ENCODE assay signal across 8 cellular contexts in the genomic region with DNA sequence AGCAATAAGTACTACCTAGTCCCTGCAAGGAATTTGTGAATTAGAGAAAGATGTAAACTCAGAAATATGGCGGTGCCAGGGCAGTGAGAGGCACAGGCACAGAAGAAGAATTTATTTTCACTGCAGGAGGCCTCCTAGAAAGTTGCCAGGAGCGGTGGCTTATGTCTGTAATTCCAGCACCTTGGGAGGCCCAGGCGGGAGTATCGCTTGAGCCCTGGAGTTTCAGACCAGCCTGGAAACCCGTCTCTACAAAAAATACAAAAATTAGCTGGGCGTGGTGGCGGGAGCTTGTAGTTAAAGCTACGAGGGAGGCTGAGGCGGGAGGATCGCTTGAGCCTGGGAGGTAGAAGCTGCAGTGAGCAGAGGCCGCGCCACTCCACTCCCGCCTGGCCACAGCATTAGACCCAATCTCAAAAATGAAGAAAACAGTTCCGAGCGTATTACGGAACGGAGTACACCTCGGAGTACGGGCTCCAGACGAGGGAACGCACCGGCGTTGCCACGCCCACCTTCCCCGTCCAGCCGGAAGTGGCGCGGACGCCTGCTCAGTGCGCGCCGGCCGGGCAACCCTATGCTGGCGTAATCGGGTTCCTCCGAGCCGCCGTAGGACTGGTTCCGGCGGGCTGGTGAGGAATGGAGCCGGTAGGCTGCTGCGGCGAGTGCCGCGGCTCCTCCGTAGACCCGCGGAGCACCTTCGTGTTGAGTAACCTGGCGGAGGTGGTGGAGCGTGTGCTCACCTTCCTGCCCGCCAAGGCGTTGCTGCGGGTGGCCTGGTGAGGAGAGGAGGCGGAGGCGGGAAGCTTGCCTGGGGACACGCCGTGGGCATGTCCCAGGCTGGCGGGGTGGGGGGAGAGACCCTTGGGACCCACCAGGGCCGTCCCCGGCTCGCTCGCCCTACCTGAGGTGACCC. TPM values are rescaled to one million over a fixed set of nuclear protein-coding genes. Genes with fewer than 3 reads are reported as not detected.
DNase-seq lines count a peak whose midpoint lies in the region; ATAC-seq lines count a peak whose summit lies in the region.

Gene FBXO22 (plus strand): TSS at position 548 of the 910 bp plus-strand sequence. CDS start 86 bp downstream, at position 634.

- DNase-seq in AML-193 (lab: John Stamatoyannopoulos, UW) (peak; percentile 78 to 84), NCI-H460 (ENCODE audit: extremely low read depth, low read depth) (peak; percentile 82), kidney tubule cell (ENCODE audit: low spot score) (peak; percentile 92)
- DNase-seq in activated CD4-positive, alpha-beta T cell treated with anti-CD3 and anti-CD28 coated beads for 4 hours: peak; percentile 83
- DNase-seq in stimulated activated CD4-positive, alpha-beta T cell treated with anti-CD3 and anti-CD28 coated beads, Interleukin-1b, Interleukin-23, amount 100 ng/mL, for 1 hour (ENCODE audit: low read depth in 2 of 2): peak; percentile 71 to 80

- ATAC-seq in GM19043 (IDR thresholded peaks at IDR 0.05; ENCODE audit: low read depth, unreplicated experiment) (peak; percentile 94), HG03354 (IDR thresholded peaks at IDR 0.05; ENCODE audit: poor library complexity, severe bottlenecking, unreplicated experiment) (peak; percentile 95)

- H3K27ac ChIP-seq in cingulate gyrus (ENCODE audit: low read depth, low read length): peak within 1 kb of the TSS; percentile 61

RNA-seq across cellular contexts. Expression of gene FBXO22, which starts in this region (rescaled TPM):
- total RNA-seq in NCI-H460 (2014; rRNA removed; shearing (Covaris generic)): 85.3 and 107 TPM in 2 replicates
- polyA plus RNA-seq in NCI-H460 (2014; cell fraction: nucleus; rRNA removed): 70.8 and 82.3 TPM in 2 replicates

Comparison
In these comparisons a context has a peak if more than half of its experiments do, and no peak if none do; other contexts are left out.
1. Peak in every context shown above with its lines: DNase-seq, ATAC-seq and H3K27ac ChIP-seq.